8 cellular contexts compared by ENCODE assay signal in the genomic region with DNA sequence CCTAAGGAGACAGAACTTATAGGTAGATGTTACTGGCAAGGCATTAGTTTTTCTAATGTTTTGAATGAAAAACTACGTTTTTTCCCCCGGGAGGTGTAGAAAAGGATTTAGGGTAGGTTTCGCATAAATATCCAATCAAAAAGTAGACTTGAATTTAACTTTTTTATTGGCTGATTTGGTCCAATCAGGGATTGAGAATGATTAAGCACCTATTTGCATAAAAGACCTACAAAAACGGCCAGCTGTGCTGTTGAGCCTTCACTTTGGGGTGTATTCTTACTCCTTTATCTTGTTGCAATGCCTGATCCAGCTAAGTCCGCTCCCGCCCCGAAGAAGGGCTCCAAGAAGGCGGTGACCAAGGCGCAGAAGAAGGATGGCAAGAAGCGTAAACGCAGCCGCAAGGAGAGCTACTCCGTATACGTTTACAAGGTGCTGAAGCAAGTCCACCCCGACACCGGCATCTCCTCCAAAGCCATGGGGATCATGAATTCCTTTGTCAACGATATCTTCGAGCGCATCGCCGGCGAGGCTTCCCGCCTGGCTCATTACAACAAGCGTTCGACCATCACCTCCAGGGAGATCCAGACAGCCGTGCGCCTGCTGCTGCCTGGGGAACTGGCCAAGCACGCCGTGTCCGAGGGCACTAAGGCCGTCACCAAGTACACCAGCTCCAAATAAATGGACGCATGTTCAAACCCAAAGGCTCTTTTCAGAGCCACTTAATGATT.
DNase-seq lines count a peak whose midpoint lies in the region; ATAC-seq and TF ChIP-seq lines count a peak whose summit lies in the region.

No MANE protein-coding gene starts in this region.

- H3K9ac ChIP-seq in rectal smooth muscle tissue (ENCODE audit: low read length), result peak overlapping the region; percentile 25

- H3K36me3 ChIP-seq in rectal smooth muscle tissue (ENCODE audit: control insufficient read depth, insufficient read depth, low read length), result no peaks in the 10 kb centered on the region

- intact Hi-C loops in left cardiac atrium (cut with DNase I), result no loop called here

- H3K4me3 ChIP-seq in rectal smooth muscle tissue (ENCODE audit: low read length), result peak overlapping the region; percentile 72

- ATAC-seq in GM21529 (IDR thresholded peaks at IDR 0.05; ENCODE audit: unreplicated experiment) (peak; percentile 54), SK-N-SH treated with all-trans-retinoic acid at 6 μM for 48 hours (peak; percentile 63), left cardiac atrium (peak; percentile 45 to 63)

- H3K4me1 ChIP-seq in rectal smooth muscle tissue (ENCODE audit: control insufficient read depth, insufficient read depth, low read length), result peaks cover 2% of the 10 kb centered on the region

- H3K27ac ChIP-seq in rectal smooth muscle tissue (ENCODE audit: low read depth, low read length), result no peak overlapping the region

- DNase-seq in DMS153 (lab: John Stamatoyannopoulos, UW), result peak; percentile 85
- DNase-seq in LoVo (ENCODE audit: low spot score), result peak; percentile 85
- peak; percentile 95 for DNase-seq in amniotic epithelial cell (ENCODE audit: low read depth)
- peak; percentile 44 for DNase-seq in left cardiac atrium
- DNase-seq in cortex of kidney (lab: John Stamatoyannopoulos, UW), result no peak

- peaks cover 5% of the 10 kb centered on the region for H3K27me3 ChIP-seq in rectal smooth muscle tissue (ENCODE audit: control insufficient read depth, insufficient read depth, low read length)

TF ChIP-seq in SK-N-SH treated with all-trans-retinoic acid at 6 μM for 48 hours, 23 proteins besides CTCF, POLR2A, EP300 and RAD21:
- TF ChIP-seq ZNF8 (CRISPR knock-in tag; IDR thresholded peaks at IDR 0.05), result no peak
- TF ChIP-seq ZFP3 (CRISPR knock-in tag; IDR thresholded peaks at IDR 0.05), result no peak
- TF ChIP-seq BACH2 (CRISPR knock-in tag; IDR thresholded peaks at IDR 0.05; ENCODE audit: borderline replicate concordance), result no peak
- no peak for TF ChIP-seq ZFP30 (CRISPR knock-in tag; IDR thresholded peaks at IDR 0.05)
- TF ChIP-seq OSR1 (CRISPR knock-in tag; IDR thresholded peaks at IDR 0.05), result no peak
- TF ChIP-seq, protein P1, sequence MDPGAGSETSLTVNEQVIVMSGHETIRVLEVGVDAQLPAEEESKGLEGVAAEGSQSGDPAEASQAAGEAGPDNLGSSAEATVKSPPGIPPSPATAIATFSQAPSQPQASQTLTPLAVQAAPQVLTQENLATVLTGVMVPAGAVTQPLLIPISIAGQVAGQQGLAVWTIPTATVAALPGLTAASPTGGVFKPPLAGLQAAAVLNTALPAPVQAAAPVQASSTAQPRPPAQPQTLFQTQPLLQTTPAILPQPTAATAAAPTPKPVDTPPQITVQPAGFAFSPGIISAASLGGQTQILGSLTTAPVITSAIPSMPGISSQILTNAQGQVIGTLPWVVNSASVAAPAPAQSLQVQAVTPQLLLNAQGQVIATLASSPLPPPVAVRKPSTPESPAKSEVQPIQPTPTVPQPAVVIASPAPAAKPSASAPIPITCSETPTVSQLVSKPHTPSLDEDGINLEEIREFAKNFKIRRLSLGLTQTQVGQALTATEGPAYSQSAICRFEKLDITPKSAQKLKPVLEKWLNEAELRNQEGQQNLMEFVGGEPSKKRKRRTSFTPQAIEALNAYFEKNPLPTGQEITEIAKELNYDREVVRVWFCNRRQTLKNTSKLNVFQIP (CRISPR knock-in tag; IDR thresholded peaks at IDR 0.05; ENCODE audit: borderline replicate concordance, low read depth), result no peak
- TF ChIP-seq, protein P2, sequence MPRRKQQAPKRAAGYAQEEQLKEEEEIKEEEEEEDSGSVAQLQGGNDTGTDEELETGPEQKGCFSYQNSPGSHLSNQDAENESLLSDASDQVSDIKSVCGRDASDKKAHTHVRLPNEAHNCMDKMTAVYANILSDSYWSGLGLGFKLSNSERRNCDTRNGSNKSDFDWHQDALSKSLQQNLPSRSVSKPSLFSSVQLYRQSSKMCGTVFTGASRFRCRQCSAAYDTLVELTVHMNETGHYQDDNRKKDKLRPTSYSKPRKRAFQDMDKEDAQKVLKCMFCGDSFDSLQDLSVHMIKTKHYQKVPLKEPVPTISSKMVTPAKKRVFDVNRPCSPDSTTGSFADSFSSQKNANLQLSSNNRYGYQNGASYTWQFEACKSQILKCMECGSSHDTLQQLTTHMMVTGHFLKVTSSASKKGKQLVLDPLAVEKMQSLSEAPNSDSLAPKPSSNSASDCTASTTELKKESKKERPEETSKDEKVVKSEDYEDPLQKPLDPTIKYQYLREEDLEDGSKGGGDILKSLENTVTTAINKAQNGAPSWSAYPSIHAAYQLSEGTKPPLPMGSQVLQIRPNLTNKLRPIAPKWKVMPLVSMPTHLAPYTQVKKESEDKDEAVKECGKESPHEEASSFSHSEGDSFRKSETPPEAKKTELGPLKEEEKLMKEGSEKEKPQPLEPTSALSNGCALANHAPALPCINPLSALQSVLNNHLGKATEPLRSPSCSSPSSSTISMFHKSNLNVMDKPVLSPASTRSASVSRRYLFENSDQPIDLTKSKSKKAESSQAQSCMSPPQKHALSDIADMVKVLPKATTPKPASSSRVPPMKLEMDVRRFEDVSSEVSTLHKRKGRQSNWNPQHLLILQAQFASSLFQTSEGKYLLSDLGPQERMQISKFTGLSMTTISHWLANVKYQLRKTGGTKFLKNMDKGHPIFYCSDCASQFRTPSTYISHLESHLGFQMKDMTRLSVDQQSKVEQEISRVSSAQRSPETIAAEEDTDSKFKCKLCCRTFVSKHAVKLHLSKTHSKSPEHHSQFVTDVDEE (CRISPR knock-in tag; IDR thresholded peaks at IDR 0.05), result no peak
- TF ChIP-seq PPARA (CRISPR knock-in tag; IDR thresholded peaks at IDR 0.05; ENCODE audit: borderline replicate concordance), result no peak
- TF ChIP-seq ZNF565 (CRISPR knock-in tag; conservative IDR thresholded peaks at IDR 0.05; ENCODE audit: low read depth), result no peak
TF ChIP-seq in SK-N-SH treated with all-trans-retinoic acid at 6 μM for 48 hours: peak in this region for 0.
